1 cellular context compared by ENCODE assay signal in the genomic region with DNA sequence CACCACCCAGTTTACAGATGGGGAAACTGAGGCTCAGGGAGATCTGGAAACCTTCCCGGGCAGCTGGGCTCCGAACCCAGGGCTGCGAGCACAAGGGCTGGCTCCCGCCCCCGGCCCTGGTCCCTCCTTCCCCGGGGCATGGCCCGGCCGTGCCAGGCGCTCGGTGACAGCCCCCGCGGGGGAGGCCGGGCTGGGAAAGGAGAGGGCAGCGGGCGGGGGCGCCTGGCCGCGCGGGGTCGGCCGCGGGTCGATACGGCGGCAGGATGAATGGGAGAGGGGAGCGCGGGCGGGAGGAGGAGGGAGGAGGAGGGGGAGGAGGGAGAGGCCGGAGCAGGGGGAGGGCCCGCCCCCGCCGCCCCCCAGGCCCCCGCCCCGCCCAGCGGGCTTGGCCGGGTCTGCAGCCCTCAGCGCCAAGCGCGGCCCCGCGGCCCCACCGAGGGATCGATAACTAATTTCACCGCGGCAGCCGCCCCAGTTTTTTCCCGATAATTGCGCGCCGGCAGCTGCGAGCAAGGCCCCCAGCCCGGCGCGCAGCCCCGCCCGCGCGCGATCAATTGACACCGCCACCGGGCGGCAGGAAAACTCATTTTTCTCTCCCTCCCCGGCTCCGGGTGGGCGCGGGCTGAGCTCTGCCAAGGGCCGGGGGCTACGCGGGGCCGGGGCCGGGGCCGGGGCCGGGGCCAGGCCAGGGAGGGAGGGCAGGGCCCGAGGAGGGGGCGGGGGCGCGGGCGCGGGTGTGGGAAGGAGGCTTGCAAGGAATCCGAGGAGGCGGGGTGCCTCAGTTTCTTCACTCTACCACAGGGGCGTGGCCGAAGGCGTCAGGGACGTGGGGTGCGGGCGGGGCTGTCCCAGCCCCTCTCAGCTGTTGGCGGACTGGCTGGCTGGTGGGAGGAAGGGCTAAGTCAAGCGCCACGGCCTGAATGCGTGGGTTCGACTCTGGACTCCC.
TF ChIP-seq lines count a peak whose summit lies in the region.

No MANE protein-coding gene starts in this region.

TF ChIP-seq in HepG2, 621 proteins besides CTCF, POLR2A, EP300 and RAD21 (continued from another document and continues in another):
- TF ChIP-seq ZNF431 (CRISPR knock-in tag; IDR thresholded peaks at IDR 0.05; ENCODE audit: borderline replicate concordance, low read depth) (0 out of 2 replicates have a peak, but pooled peaks have one; percentile 66), CENPT (CRISPR knock-in tag; IDR thresholded peaks at IDR 0.05; ENCODE audit: low read depth) (no peak), ZNF737 (CRISPR knock-in tag; IDR thresholded peaks at IDR 0.05; ENCODE audit: borderline replicate concordance) (no peak), HOXA3 (CRISPR knock-in tag; IDR thresholded peaks at IDR 0.05) (peak; percentile 45; the same call in 1 of the 2 replicates), ZNF776 (CRISPR knock-in tag; IDR thresholded peaks at IDR 0.05) (0 out of 2 replicates have a peak, but pooled peaks have one; percentile 16), ZNF556 (CRISPR knock-in tag; IDR thresholded peaks at IDR 0.05; ENCODE audit: borderline replicate concordance) (peak; percentile 78; the same call in 1 of the 2 replicates), MYC (CRISPR knock-in tag; IDR thresholded peaks at IDR 0.05; ENCODE audit: borderline replicate concordance) (peak; percentile 50; the same call in 1 of the 2 replicates), ZNF121 (CRISPR knock-in tag; IDR thresholded peaks at IDR 0.05) (no peak), ZNF75D (CRISPR knock-in tag; IDR thresholded peaks at IDR 0.05; ENCODE audit: borderline replicate concordance) (no peak), ASH2L (IDR thresholded peaks at IDR 0.05; ENCODE audit: insufficient read length, low read depth, low read length) (peak; percentile 30), ZNF549 (CRISPR knock-in tag; IDR thresholded peaks at IDR 0.05) (no peak), MLX (CRISPR knock-in tag; IDR thresholded peaks at IDR 0.05) (0 out of 2 replicates have a peak, but pooled peaks have one; percentile 33), FOXP1 (IDR thresholded peaks at IDR 0.05) (no peak), FOXP1 (CRISPR knock-in tag; IDR thresholded peaks at IDR 0.05) (no peak), ZNF782 (CRISPR knock-in tag; IDR thresholded peaks at IDR 0.05; ENCODE audit: borderline replicate concordance) (0 out of 2 replicates have a peak, but pooled peaks have one; percentile 11), FOXJ3 (CRISPR knock-in tag; IDR thresholded peaks at IDR 0.05; ENCODE audit: borderline replicate concordance) (no peak), PAXIP1 (CRISPR knock-in tag; conservative IDR thresholded peaks at IDR 0.05) (peak; percentile 83), ZNF563 (CRISPR knock-in tag; IDR thresholded peaks at IDR 0.05) (peak; percentile 91), ZNF629 (CRISPR knock-in tag; conservative IDR thresholded peaks at IDR 0.05) (peak; percentile 83), HCFC1 (IDR thresholded peaks at IDR 0.05; ENCODE audit: low read depth, low read length) (no peak), TCF7L2 (IDR thresholded peaks at IDR 0.05; ENCODE audit: low read depth, low read length) (no peak), NR3C1 (CRISPR knock-in tag; IDR thresholded peaks at IDR 0.05) (no peak), REPIN1 (CRISPR knock-in tag; IDR thresholded peaks at IDR 0.05; ENCODE audit: borderline replicate concordance, low read depth) (peak; percentile 16; the same call in 1 of the 2 replicates), HES4 (CRISPR knock-in tag; IDR thresholded peaks at IDR 0.05; ENCODE audit: borderline replicate concordance) (0 out of 2 replicates have a peak, but pooled peaks have one; percentile 57), ZNF543 (CRISPR knock-in tag; IDR thresholded peaks at IDR 0.05) (0 out of 2 replicates have a peak, but pooled peaks have one; percentile 5), NFIB (CRISPR knock-in tag; IDR thresholded peaks at IDR 0.05; ENCODE audit: borderline replicate concordance) (no peak), ZNF235 (CRISPR knock-in tag; IDR thresholded peaks at IDR 0.05; ENCODE audit: borderline replicate concordance) (peak; percentile 21; the same call in 1 of the 2 replicates), THAP7 (CRISPR knock-in tag; IDR thresholded peaks at IDR 0.05) (0 out of 2 replicates have a peak, but pooled peaks have one; percentile 20), POLR2AphosphoS2 (IDR thresholded peaks at IDR 0.05; ENCODE audit: low read depth, low read length) (no peak), PHF21A (CRISPR knock-in tag; IDR thresholded peaks at IDR 0.05) (peak; percentile 81; the same call in 1 of the 2 replicates), ZNF441 (CRISPR knock-in tag; IDR thresholded peaks at IDR 0.05; ENCODE audit: borderline replicate concordance) (peak; percentile 30; the same call in 1 of the 2 replicates), ZNF724P (CRISPR knock-in tag; IDR thresholded peaks at IDR 0.05; ENCODE audit: borderline replicate concordance) (peak; percentile 35; the same call in 1 of the 2 replicates), CEBPB (IDR thresholded peaks at IDR 0.05; ENCODE audit: borderline replicate concordance, low read depth, low read length) (no peak), ZNF10 (CRISPR knock-in tag; IDR thresholded peaks at IDR 0.05; ENCODE audit: borderline replicate concordance, low read depth) (no peak), KDM2A (CRISPR knock-in tag; IDR thresholded peaks at IDR 0.05; ENCODE audit: borderline replicate concordance, low read depth) (peak; percentile 18; the same call in 1 of the 2 replicates), ZNF607 (CRISPR knock-in tag; IDR thresholded peaks at IDR 0.05; ENCODE audit: borderline replicate concordance) (peak; percentile 79)
- TF ChIP-seq, protein P1, sequence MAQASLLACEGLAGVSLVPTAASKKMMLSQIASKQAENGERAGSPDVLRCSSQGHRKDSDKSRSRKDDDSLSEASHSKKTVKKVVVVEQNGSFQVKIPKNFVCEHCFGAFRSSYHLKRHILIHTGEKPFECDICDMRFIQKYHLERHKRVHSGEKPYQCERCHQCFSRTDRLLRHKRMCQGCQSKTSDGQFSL (CRISPR knock-in tag; IDR thresholded peaks at IDR 0.05), result no peak
- TF ChIP-seq, protein P2, sequence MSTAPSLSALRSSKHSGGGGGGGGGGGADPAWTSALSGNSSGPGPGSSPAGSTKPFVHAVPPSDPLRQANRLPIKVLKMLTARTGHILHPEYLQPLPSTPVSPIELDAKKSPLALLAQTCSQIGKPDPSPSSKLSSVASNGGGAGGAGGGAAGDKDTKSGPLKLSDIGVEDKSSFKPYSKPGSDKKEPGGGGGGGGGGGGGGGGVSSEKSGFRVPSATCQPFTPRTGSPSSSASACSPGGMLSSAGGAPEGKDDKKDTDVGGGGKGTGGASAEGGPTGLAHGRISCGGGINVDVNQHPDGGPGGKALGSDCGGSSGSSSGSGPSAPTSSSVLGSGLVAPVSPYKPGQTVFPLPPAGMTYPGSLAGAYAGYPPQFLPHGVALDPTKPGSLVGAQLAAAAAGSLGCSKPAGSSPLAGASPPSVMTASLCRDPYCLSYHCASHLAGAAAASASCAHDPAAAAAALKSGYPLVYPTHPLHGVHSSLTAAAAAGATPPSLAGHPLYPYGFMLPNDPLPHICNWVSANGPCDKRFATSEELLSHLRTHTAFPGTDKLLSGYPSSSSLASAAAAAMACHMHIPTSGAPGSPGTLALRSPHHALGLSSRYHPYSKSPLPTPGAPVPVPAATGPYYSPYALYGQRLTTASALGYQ (CRISPR knock-in tag; IDR thresholded peaks at IDR 0.05), result peak; percentile 61
- TF ChIP-seq, protein P3, sequence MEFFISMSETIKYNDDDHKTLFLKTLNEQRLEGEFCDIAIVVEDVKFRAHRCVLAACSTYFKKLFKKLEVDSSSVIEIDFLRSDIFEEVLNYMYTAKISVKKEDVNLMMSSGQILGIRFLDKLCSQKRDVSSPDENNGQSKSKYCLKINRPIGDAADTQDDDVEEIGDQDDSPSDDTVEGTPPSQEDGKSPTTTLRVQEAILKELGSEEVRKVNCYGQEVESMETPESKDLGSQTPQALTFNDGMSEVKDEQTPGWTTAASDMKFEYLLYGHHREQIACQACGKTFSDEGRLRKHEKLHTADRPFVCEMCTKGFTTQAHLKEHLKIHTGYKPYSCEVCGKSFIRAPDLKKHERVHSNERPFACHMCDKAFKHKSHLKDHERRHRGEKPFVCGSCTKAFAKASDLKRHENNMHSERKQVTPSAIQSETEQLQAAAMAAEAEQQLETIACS (CRISPR knock-in tag; IDR thresholded peaks at IDR 0.05), result peak; percentile 85
- TF ChIP-seq, protein P4, sequence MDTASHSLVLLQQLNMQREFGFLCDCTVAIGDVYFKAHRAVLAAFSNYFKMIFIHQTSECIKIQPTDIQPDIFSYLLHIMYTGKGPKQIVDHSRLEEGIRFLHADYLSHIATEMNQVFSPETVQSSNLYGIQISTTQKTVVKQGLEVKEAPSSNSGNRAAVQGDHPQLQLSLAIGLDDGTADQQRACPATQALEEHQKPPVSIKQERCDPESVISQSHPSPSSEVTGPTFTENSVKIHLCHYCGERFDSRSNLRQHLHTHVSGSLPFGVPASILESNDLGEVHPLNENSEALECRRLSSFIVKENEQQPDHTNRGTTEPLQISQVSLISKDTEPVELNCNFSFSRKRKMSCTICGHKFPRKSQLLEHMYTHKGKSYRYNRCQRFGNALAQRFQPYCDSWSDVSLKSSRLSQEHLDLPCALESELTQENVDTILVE (CRISPR knock-in tag; IDR thresholded peaks at IDR 0.05), result no peak; the same call in 1 of the 2 replicates
- TF ChIP-seq, protein P5, sequence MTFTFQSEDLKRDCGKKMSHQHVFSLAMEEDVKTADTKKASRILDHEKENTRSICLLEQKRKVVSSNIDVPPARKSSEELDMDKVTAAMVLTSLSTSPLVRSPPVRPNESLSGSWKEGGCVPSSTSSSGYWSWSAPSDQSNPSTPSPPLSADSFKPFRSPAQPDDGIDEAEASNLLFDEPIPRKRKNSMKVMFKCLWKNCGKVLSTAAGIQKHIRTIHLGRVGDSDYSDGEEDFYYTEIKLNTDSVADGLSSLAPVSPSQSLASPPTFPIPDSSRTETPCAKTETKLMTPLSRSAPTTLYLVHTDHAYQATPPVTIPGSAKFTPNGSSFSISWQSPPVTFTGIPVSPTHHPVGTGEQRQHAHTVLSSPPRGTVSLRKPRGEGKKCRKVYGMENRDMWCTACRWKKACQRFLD (CRISPR knock-in tag; IDR thresholded peaks at IDR 0.05; ENCODE audit: borderline replicate concordance), result 0 out of 2 replicates have a peak, but pooled peaks have one; percentile 34
- TF ChIP-seq, protein P6, sequence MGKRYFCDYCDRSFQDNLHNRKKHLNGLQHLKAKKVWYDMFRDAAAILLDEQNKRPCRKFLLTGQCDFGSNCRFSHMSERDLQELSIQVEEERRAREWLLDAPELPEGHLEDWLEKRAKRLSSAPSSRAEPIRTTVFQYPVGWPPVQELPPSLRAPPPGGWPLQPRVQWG (CRISPR knock-in tag; IDR thresholded peaks at IDR 0.05; ENCODE audit: borderline replicate concordance, low read depth), result no peak
